In the genomic region with DNA sequence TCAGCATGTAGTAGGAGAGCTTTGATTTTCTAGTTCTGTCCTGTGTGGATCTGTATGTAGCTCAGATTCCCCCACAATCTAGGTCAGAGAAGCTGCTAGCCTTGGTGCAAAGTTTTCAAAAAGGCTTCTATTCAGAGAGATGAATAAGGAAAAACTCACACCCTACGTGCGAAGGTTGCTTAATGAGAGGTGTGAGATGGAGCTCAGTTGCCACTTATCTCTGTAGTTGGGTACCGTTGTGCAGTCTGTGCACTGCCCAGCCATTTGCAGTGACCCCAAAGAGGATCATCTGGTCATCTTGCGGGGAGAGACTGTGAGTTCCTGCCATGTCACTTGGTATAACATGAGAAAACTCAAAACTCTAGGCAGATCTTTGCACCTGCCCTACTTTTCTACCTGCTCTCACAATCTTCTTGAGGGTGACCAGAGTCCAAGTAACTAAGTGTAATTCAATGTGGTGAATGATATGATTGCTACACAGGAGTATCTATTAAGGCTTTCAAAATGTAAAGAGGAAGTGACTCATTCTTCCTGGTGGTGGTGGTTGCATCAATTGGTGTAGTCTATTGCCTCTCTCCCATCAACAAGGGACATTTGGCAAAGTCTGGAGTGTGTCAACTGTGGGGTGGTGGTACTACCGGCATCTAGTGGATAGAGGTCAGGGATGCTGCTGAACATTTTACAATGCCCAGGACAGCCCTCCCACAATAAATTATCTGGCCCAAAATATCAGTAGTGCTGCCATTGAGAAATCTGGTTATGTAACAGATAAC, we compare ENCODE assay signal across 1 cellular context.
TF ChIP-seq lines count a peak whose summit lies in the region.

No MANE protein-coding gene starts in this region.

TF ChIP-seq in K562, 482 proteins besides CTCF, POLR2A, EP300 and RAD21 (continued from another document and continues in another):
- TF ChIP-seq, protein P1, sequence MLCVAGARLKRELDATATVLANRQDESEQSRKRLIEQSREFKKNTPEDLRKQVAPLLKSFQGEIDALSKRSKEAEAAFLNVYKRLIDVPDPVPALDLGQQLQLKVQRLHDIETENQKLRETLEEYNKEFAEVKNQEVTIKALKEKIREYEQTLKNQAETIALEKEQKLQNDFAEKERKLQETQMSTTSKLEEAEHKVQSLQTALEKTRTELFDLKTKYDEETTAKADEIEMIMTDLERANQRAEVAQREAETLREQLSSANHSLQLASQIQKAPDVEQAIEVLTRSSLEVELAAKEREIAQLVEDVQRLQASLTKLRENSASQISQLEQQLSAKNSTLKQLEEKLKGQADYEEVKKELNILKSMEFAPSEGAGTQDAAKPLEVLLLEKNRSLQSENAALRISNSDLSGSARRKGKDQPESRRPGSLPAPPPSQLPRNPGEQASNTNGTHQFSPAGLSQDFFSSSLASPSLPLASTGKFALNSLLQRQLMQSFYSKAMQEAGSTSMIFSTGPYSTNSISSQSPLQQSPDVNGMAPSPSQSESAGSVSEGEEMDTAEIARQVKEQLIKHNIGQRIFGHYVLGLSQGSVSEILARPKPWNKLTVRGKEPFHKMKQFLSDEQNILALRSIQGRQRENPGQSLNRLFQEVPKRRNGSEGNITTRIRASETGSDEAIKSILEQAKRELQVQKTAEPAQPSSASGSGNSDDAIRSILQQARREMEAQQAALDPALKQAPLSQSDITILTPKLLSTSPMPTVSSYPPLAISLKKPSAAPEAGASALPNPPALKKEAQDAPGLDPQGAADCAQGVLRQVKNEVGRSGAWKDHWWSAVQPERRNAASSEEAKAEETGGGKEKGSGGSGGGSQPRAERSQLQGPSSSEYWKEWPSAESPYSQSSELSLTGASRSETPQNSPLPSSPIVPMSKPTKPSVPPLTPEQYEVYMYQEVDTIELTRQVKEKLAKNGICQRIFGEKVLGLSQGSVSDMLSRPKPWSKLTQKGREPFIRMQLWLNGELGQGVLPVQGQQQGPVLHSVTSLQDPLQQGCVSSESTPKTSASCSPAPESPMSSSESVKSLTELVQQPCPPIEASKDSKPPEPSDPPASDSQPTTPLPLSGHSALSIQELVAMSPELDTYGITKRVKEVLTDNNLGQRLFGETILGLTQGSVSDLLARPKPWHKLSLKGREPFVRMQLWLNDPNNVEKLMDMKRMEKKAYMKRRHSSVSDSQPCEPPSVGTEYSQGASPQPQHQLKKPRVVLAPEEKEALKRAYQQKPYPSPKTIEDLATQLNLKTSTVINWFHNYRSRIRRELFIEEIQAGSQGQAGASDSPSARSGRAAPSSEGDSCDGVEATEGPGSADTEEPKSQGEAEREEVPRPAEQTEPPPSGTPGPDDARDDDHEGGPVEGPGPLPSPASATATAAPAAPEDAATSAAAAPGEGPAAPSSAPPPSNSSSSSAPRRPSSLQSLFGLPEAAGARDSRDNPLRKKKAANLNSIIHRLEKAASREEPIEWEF (CRISPR knock-in tag; IDR thresholded peaks at IDR 0.05): no peak
- no peak for TF ChIP-seq ZNF146 (CRISPR knock-in tag; IDR thresholded peaks at IDR 0.05; ENCODE audit: unreplicated experiment)
- TF ChIP-seq TAL1 (IDR thresholded peaks at IDR 0.05): no peak
- no peak for TF ChIP-seq DDX20 (tag; IDR thresholded peaks at IDR 0.05; ENCODE audit: low read depth)
- no peak for TF ChIP-seq PRPF4 (IDR thresholded peaks at IDR 0.05; ENCODE audit: insufficient read depth, low read depth, low read length, poor library complexity, severe bottlenecking)
- no peak for TF ChIP-seq HDAC1 (IDR thresholded peaks at IDR 0.05)
- TF ChIP-seq ZNF717 (CRISPR knock-in tag; IDR thresholded peaks at IDR 0.05): no peak
- TF ChIP-seq LEF1 (IDR thresholded peaks at IDR 0.05): no peak
- TF ChIP-seq JUN (IDR thresholded peaks at IDR 0.05; ENCODE audit: borderline replicate concordance, low read depth, low read length): peak; percentile 88
- no peak for TF ChIP-seq JUN (CRISPR knock-in tag; IDR thresholded peaks at IDR 0.05; ENCODE audit: borderline replicate concordance)
- no peak for TF ChIP-seq MCM7 (IDR thresholded peaks at IDR 0.05)
- TF ChIP-seq U2AF1 (optimal IDR thresholded peaks at IDR 0.05; ENCODE audit: low read depth, low read length): no peak
- TF ChIP-seq TRIM28 (IDR thresholded peaks at IDR 0.05): no peak
- TF ChIP-seq KLF13 (tag; IDR thresholded peaks at IDR 0.05; ENCODE audit: borderline replicate concordance, low read depth): no peak
- no peak for TF ChIP-seq ZNF408 (CRISPR knock-in tag; IDR thresholded peaks at IDR 0.05; ENCODE audit: low read depth)
- TF ChIP-seq ZBTB7A (IDR thresholded peaks at IDR 0.05; ENCODE audit: borderline replicate concordance, control insufficient read depth, low read depth, low read length): no peak
- no peak for TF ChIP-seq HMG20B (CRISPR knock-in tag; IDR thresholded peaks at IDR 0.05)
- TF ChIP-seq RBFOX2 (IDR thresholded peaks at IDR 0.05; ENCODE audit: low read depth, low read length): no peak
- no peak for TF ChIP-seq RHOXF2B (CRISPR knock-in tag; conservative IDR thresholded peaks at IDR 0.05)
- no peak for TF ChIP-seq RB1 (IDR thresholded peaks at IDR 0.05; ENCODE audit: low read depth)
- no peak for TF ChIP-seq U2AF2 (optimal IDR thresholded peaks at IDR 0.05; ENCODE audit: low read depth, low read length)
- TF ChIP-seq HEY1 (CRISPR knock-in tag; IDR thresholded peaks at IDR 0.05; ENCODE audit: borderline replicate concordance): no peak
- no peak for TF ChIP-seq XRCC3 (IDR thresholded peaks at IDR 0.05)
- TF ChIP-seq ZNF785 (CRISPR knock-in tag; IDR thresholded peaks at IDR 0.05): no peak
- TF ChIP-seq ZNF253 (CRISPR knock-in tag; conservative IDR thresholded peaks at IDR 0.05): no peak
- TF ChIP-seq, protein P2, sequence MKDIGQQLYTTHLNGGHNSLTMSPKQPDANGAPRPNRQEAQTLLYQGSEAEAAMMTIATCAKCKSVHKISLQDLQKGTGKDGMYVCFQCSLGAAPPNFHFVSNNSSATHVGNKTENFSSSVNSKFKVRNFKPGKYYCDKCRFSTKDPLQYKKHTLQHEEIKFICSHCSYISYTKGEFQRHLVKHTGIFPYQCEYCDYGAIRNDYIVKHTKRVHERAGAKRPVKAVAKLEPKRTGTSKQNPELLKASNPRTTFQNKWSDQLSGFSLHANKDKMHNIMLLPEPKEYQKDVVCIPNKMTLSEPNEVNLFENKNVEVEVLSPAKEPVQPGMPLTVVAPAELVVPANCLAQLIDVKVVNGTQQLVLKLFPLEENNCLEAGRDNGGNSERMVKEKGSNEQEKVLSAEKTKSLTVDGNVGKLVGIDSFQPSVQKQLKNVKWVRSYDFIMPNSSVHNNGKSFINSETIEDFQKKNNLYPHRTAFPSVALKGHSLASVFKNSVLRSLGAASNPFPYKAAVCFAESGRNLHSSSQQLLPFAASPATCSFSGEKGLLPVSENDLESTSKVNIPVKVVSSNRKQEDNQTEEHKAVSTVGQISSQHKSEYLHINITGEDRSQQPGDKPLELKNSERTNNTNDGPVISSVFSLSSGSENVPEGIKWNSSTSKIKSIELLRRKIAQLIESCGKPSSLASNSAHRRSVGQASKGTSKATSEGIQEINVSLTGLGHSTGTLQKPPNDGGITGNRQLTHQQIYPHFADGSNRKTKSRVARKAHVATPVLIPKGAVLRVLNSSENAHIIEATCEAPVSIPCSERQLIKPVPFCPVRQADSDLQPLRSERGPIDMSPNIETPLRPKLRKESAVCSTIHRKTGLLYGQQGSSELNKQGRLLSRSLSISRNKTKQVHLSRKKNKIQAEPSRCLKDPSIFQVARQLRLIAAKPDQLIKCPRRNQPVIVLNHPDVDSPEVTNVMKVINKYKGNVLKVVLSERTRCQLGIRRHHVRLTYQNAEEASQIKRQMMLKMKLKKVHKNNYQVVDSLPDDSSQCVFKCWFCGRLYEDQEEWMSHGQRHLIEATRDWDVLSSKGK (CRISPR knock-in tag; IDR thresholded peaks at IDR 0.05): no peak
- TF ChIP-seq ZFPM2 (CRISPR knock-in tag; IDR thresholded peaks at IDR 0.05): no peak
- no peak for TF ChIP-seq ZNF75A (CRISPR knock-in tag; IDR thresholded peaks at IDR 0.05)
- TF ChIP-seq, protein P3, sequence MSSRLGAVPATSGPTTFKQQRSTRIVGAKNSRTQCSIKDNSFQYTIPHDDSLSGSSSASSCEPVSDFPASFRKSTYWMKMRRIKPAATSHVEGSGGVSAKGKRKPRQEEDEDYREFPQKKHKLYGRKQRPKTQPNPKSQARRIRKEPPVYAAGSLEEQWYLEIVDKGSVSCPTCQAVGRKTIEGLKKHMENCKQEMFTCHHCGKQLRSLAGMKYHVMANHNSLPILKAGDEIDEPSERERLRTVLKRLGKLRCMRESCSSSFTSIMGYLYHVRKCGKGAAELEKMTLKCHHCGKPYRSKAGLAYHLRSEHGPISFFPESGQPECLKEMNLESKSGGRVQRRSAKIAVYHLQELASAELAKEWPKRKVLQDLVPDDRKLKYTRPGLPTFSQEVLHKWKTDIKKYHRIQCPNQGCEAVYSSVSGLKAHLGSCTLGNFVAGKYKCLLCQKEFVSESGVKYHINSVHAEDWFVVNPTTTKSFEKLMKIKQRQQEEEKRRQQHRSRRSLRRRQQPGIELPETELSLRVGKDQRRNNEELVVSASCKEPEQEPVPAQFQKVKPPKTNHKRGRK (tag; IDR thresholded peaks at IDR 0.05): no peak
- no peak for TF ChIP-seq ZNF384 (IDR thresholded peaks at IDR 0.05; ENCODE audit: low read depth, low read length)
- no peak for TF ChIP-seq NFIC (IDR thresholded peaks at IDR 0.05)
- no peak for TF ChIP-seq RBM15 (IDR thresholded peaks at IDR 0.05; ENCODE audit: insufficient read depth, low read length)
- TF ChIP-seq HMGN3 (IDR thresholded peaks at IDR 0.05; ENCODE audit: borderline replicate concordance, extremely low read depth, insufficient read length, low read depth, low read length): no peak
- TF ChIP-seq, protein P4, sequence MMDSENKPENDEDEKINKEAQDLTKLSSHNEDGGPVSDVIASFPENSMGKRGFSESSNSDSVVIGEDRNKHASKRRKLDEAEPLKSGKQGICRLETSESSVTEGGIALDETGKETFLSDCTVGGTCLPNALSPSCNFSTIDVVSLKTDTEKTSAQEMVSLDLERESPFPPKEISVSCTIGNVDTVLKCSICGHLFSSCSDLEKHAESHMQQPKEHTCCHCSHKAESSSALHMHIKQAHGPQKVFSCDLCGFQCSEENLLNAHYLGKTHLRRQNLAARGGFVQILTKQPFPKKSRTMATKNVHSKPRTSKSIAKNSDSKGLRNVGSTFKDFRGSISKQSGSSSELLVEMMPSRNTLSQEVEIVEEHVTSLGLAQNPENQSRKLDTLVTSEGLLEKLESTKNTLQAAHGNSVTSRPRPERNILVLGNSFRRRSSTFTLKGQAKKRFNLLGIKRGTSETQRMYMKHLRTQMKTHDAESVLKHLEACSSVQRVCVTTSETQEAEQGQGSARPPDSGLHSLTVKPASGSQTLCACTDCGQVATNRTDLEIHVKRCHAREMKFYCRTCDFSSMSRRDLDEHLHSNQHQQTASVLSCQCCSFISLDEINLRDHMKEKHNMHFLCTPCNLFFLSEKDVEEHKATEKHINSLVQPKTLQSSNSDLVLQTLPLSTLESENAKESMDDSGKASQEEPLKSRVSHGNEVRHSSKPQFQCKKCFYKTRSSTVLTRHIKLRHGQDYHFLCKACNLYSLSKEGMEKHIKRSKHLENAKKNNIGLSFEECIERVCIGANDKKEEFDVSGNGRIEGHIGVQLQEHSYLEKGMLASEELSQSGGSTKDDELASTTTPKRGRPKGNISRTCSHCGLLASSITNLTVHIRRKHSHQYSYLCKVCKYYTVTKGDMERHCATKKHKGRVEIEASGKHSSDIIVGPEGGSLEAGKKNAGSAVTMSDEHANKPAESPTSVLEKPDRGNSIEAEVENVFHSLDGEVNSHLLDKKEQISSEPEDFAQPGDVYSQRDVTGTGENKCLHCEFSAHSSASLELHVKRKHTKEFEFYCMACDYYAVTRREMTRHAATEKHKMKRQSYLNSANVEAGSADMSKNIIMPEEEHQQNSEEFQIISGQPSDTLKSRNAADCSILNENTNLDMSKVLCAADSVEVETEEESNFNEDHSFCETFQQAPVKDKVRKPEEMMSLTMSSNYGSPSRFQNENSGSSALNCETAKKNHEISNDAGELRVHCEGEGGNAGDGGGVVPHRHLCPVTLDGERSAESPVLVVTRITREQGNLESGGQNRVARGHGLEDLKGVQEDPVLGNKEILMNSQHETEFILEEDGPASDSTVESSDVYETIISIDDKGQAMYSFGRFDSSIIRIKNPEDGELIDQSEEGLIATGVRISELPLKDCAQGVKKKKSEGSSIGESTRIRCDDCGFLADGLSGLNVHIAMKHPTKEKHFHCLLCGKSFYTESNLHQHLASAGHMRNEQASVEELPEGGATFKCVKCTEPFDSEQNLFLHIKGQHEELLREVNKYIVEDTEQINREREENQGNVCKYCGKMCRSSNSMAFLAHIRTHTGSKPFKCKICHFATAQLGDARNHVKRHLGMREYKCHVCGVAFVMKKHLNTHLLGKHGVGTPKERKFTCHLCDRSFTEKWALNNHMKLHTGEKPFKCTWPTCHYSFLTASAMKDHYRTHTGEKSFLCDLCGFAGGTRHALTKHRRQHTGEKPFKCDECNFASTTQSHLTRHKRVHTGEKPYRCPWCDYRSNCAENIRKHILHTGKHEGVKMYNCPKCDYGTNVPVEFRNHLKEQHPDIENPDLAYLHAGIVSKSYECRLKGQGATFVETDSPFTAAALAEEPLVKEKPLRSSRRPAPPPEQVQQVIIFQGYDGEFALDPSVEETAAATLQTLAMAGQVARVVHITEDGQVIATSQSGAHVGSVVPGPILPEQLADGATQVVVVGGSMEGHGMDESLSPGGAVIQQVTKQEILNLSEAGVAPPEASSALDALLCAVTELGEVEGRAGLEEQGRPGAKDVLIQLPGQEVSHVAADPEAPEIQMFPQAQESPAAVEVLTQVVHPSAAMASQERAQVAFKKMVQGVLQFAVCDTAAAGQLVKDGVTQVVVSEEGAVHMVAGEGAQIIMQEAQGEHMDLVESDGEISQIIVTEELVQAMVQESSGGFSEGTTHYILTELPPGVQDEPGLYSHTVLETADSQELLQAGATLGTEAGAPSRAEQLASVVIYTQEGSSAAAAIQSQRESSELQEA (IDR thresholded peaks at IDR 0.05; ENCODE audit: low read depth): no peak
- TF ChIP-seq, protein P5, sequence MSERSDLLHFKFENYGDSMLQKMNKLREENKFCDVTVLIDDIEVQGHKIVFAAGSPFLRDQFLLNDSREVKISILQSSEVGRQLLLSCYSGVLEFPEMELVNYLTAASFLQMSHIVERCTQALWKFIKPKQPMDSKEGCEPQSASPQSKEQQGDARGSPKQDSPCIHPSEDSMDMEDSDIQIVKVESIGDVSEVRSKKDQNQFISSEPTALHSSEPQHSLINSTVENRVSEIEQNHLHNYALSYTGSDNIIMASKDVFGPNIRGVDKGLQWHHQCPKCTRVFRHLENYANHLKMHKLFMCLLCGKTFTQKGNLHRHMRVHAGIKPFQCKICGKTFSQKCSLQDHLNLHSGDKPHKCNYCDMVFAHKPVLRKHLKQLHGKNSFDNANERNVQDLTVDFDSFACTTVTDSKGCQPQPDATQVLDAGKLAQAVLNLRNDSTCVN (CRISPR knock-in tag; IDR thresholded peaks at IDR 0.05): no peak
- TF ChIP-seq ZNF76 (CRISPR knock-in tag; IDR thresholded peaks at IDR 0.05; ENCODE audit: borderline replicate concordance): no peak
- no peak for TF ChIP-seq FOXJ3 (CRISPR knock-in tag; IDR thresholded peaks at IDR 0.05)
- no peak for TF ChIP-seq CC2D1A (IDR thresholded peaks at IDR 0.05)
- no peak for TF ChIP-seq NFATC3 (IDR thresholded peaks at IDR 0.05)
- no peak for TF ChIP-seq ETS2 (tag; IDR thresholded peaks at IDR 0.05; ENCODE audit: borderline replicate concordance, poor library complexity, severe bottlenecking)
- TF ChIP-seq HDAC2 (IDR thresholded peaks at IDR 0.05): no peak
- TF ChIP-seq OTX1 (CRISPR knock-in tag; IDR thresholded peaks at IDR 0.05): no peak
